20 cellular contexts compared by ENCODE assay signal in the genomic region with DNA sequence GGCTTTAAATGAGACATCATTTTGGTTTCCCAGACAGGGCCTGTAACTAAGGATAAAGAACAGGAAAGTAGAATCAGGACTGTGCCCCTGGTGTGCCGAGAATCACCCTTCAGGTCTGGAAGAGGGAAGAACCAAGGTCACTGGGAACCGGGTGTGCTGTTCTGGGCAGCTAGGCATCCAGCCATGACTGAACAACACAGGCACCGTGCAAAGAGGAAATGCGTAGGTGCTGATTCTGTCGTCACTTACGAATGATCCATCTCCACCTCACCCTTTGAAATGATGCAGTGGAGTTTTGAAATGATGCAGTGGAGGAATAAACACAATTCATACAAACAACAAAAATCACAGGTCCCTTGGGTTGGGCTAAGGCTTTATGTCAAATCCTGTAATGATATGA.
DNase-seq lines count a peak whose midpoint lies in the region; ATAC-seq and TF ChIP-seq lines count a peak whose summit lies in the region.
"Had no signal": no experiment of that assay in that cellular context is flagged by ENCODE, and none has a peak within 500 bp of the region (broad histone marks: within the 10 kb centered on the region; RNA-seq: fewer than 3 reads in every experiment).

No MANE protein-coding gene starts in this region.

- H3K4me1 ChIP-seq in heart right ventricle = peaks cover 4 to 22% (median 17%) of the 10 kb centered on the region in 9 donors
- H3K4me1 ChIP-seq: right lobe of liver had no signal

- no peaks in the 10 kb centered on the region for H3K9me3 ChIP-seq in heart right ventricle
- H3K9me3 ChIP-seq: BLaER1 treated with 17β-estradiol and CSF1 and Interleukin-3, amounts not matched to agents 10 nM and 100 nM; neutrophil; right lobe of liver had no signal

- no peak for DNase-seq in activated CD4-positive, CD25-positive, alpha-beta regulatory T cell treated with anti-CD3 and anti-CD28 coated beads, Interleukin-2, amount 50 U/mL, for 72 hours
- DNase-seq in GM10248 (ENCODE audit: extremely low spot score) (peak; percentile 30), heart right ventricle (peak in 1 of 2 donors; percentile 27), RKO (ENCODE audit: low spot score) (no peak), NCI-H2171 (lab: John Stamatoyannopoulos, UW) (no peak), NCI-H1417 treated with DMSO at 0.1 percent for 48 hours (lab: John Stamatoyannopoulos, UW) (no peak)
- DNase-seq: 8988T; activated CD8-positive, alpha-beta memory T cell treated with anti-CD3 and anti-CD28 coated beads, Interleukin-2, amount 50 U/mL, for 4 hours; activated naive CD8-positive, alpha-beta T cell treated with anti-CD3 and anti-CD28 coated beads, Interleukin-2, amount 10 ng/mL, durations not matched to agents 7 days and 5 days; GF-D8; midbrain; NCI-H2081 treated with DMSO at 0.1 percent for 48 hours; NCI-H774; right lobe of liver; SW 1271 had no signal

- WGBS in heart right ventricle, 2 donors = 49 to 59% methylated on average over 6 of the region's 6 CpGs

- POLR2A ChIA-PET in GM10248 (lab: Yijun Ruan, JAX) = no interaction called here

- CTCF ChIA-PET in GM10248 (lab: Yijun Ruan, JAX) = interaction anchor here (1.1 kb wide), 1 partner anchor 31 kb away, joined by 3 read pairs; no protein-coding TSS in a partner anchor

- H3K27me3 Mint-ChIP-seq in IgD-negative memory B cell = peaks cover 18% of the 10 kb centered on the region

- TF ChIP-seq CTCF in GM10248 (IDR thresholded peaks at IDR 0.05; ENCODE audit: control extremely low read depth, extremely low read depth, low read depth, missing control alignments) (no peak), heart right ventricle (IDR thresholded peaks at IDR 0.05) (no peak)

- peaks cover 0 to 4% (median 3%) of the 10 kb centered on the region in 3 donors for H3K4me1 Mint-ChIP-seq in IgD-negative memory B cell

- no peaks in the 10 kb centered on the region for H3K36me3 Mint-ChIP-seq in IgD-negative memory B cell
- H3K36me3 Mint-ChIP-seq: activated naive CD8-positive, alpha-beta T cell treated with anti-CD3 and anti-CD28 coated beads, Interleukin-2, amount 10 ng/mL, durations not matched to agents 7 days and 5 days had no signal

- H3K4me3 Mint-ChIP-seq in IgD-negative memory B cell = no peak overlapping the region
- H3K4me3 Mint-ChIP-seq: activated naive CD8-positive, alpha-beta T cell treated with anti-CD3 and anti-CD28 coated beads, Interleukin-2, amount 10 ng/mL, durations not matched to agents 7 days and 5 days had no signal

- H3K36me3 ChIP-seq in heart right ventricle = peaks cover 0 to 9% (median 0%) of the 10 kb centered on the region in 9 donors
- H3K36me3 ChIP-seq: neutrophil, right lobe of liver had no signal

- peak overlapping the region in 2 of 3 donors; percentile 33 to 60 for H3K27ac Mint-ChIP-seq in IgD-negative memory B cell
- H3K27ac Mint-ChIP-seq: activated naive CD8-positive, alpha-beta T cell treated with anti-CD3 and anti-CD28 coated beads, Interleukin-2, amount 10 ng/mL, durations not matched to agents 7 days and 5 days had no signal

- peak; percentile 44 to 51 for ATAC-seq in activated CD4-positive, CD25-positive, alpha-beta regulatory T cell treated with anti-CD3 and anti-CD28 coated beads, Interleukin-2, amount 50 U/mL, for 24 hours
- ATAC-seq in heart right ventricle = peak in 6 of 8 donors; percentile 72 to 93 (median 89)
- ATAC-seq: right lobe of liver had no signal

- H3K27ac ChIP-seq in heart right ventricle = peak overlapping the region in 2 of 10 donors; percentile 1 to 2
- H3K27ac ChIP-seq: BLaER1 treated with 17β-estradiol and CSF1 and Interleukin-3, amounts not matched to agents 10 nM and 100 nM; neutrophil; right lobe of liver; VCaP had no signal

- no peak overlapping the region for H3K4me3 ChIP-seq in heart right ventricle
- H3K4me3 ChIP-seq: BLaER1 treated with 17β-estradiol and CSF1 and Interleukin-3, amounts not matched to agents 10 nM and 100 nM; right lobe of liver had no signal

- H3K9me3 Mint-ChIP-seq in IgD-negative memory B cell = no peaks in the 10 kb centered on the region
- H3K9me3 Mint-ChIP-seq: activated naive CD8-positive, alpha-beta T cell treated with anti-CD3 and anti-CD28 coated beads, Interleukin-2, amount 10 ng/mL, durations not matched to agents 7 days and 5 days had no signal

- intact Hi-C loops in heart right ventricle (cut with DNase I) = no loop called here

- peaks cover 0 to 6% (median 0%) of the 10 kb centered on the region in 7 donors for H3K27me3 ChIP-seq in heart right ventricle
- H3K27me3 ChIP-seq: BLaER1 treated with 17β-estradiol and CSF1 and Interleukin-3, amounts not matched to agents 10 nM and 100 nM; right lobe of liver had no signal
